In genomic region chr6:44227138-44227770, GRCh38 we compare ENCODE assay signal across 12 cellular contexts. TPM values are rescaled to one million over a fixed set of nuclear protein-coding genes. Genes with fewer than 3 reads are reported as not detected.
DNase-seq lines count a peak whose midpoint lies in the region; TF ChIP-seq lines count a peak whose summit lies in the region.
"Had no signal": no experiment of that assay in that cellular context is flagged by ENCODE, and none has a peak within 500 bp of the region (broad histone marks: within the 10 kb centered on the region; RNA-seq: fewer than 3 reads in every experiment).

No MANE protein-coding gene starts in this region.

- no peak overlapping the region for H3K27ac Mint-ChIP-seq in mesothelial cell of epicardium

- in situ Hi-C loops in brain microvascular endothelial cell (cut with HindIII; ENCODE audit: low pct_ligation_motif_present, low sequenced_read_pairs): no loop called here

- H3K9me3 Mint-ChIP-seq in mesothelial cell of epicardium: no peaks in the 10 kb centered on the region

- peak overlapping the region; percentile 34 to 75 (median 61) for H3K4me3 ChIP-seq in esophagus muscularis mucosa
- peak overlapping the region in 1 of 2 donors; percentile 32 for H3K4me3 ChIP-seq in muscle layer of duodenum (ENCODE audit: low read depth in 1 of 2, low read length in 2 of 2)
- no peak overlapping the region for H3K4me3 ChIP-seq in thyroid gland (replicated peaks in 1 of 3)
- H3K4me3 ChIP-seq in colonic mucosa: no peak overlapping the region
- H3K4me3 ChIP-seq in brain microvascular endothelial cell (ENCODE audit: low read depth, low read length): no peak overlapping the region

- peaks cover 2 to 41% (median 31%) of the 10 kb centered on the region in 4 donors for H3K36me3 ChIP-seq in esophagus muscularis mucosa
- H3K36me3 ChIP-seq in muscle layer of duodenum (ENCODE audit: control insufficient read depth in 1 of 2, insufficient read depth in 2 of 2, low read length in 2 of 2): peaks cover 5 to 16% of the 10 kb centered on the region in 2 donors
- peaks cover 14 to 24% of the 10 kb centered on the region in 2 donors for H3K36me3 ChIP-seq in thyroid gland
- H3K36me3 ChIP-seq in colonic mucosa: no peaks in the 10 kb centered on the region
- H3K36me3 ChIP-seq in brain microvascular endothelial cell (replicated peaks): peaks cover 4% of the 10 kb centered on the region

- H3K36me3 Mint-ChIP-seq in mesothelial cell of epicardium: no peaks in the 10 kb centered on the region

- DNase-seq in RWPE1 (ENCODE audit: low spot score) (no peak), esophagus muscularis mucosa (ENCODE audit: extremely low spot score) (no peak), thyroid gland (no peak), colonic mucosa (no peak), brain microvascular endothelial cell (no peak), mesothelial cell of epicardium (ENCODE audit: low spot score in 2 of 2, unreplicated experiment in 2 of 2) (no peak)
- DNase-seq: IMR-90, kidney glomerular epithelial cell, NCI-H2029 treated with DMSO at 0.1 percent for 48 hours had no signal

- TF ChIP-seq POLR2A in esophagus muscularis mucosa (IDR thresholded peaks at IDR 0.05; ENCODE audit: low read depth) (no peak), thyroid gland (IDR thresholded peaks at IDR 0.05) (no peak)

- H3K4me1 ChIP-seq in esophagus muscularis mucosa (peaks cover 86 to 100% (median 95%) of the 10 kb centered on the region in 4 donors), muscle layer of duodenum (ENCODE audit: control insufficient read depth in 1 of 2, insufficient read depth in 2 of 2, low read length in 2 of 2) (peaks cover 19 to 91% of the 10 kb centered on the region in 2 donors), thyroid gland (peaks cover 24 to 53% of the 10 kb centered on the region in 2 donors), colonic mucosa (peaks cover 3% of the 10 kb centered on the region)

- H3K27me3 ChIP-seq in esophagus muscularis mucosa (no peaks in the 10 kb centered on the region), muscle layer of duodenum (ENCODE audit: low read depth, low read length) (no peaks in the 10 kb centered on the region), thyroid gland (no peaks in the 10 kb centered on the region), colonic mucosa (no peaks in the 10 kb centered on the region), brain microvascular endothelial cell (replicated peaks) (no peaks in the 10 kb centered on the region)

- H3K9me3 ChIP-seq in esophagus muscularis mucosa: no peaks in the 10 kb centered on the region
- no peaks in the 10 kb centered on the region for H3K9me3 ChIP-seq in muscle layer of duodenum (ENCODE audit: control insufficient read depth in 1 of 2, low read length in 2 of 2)
- no peaks in the 10 kb centered on the region for H3K9me3 ChIP-seq in thyroid gland
- no peaks in the 10 kb centered on the region for H3K9me3 ChIP-seq in colonic mucosa

- 7% methylated on average over 3 of the region's 7 CpGs for WGBS in esophagus muscularis mucosa
- WGBS in thyroid gland, 2 donors: 79 to 80% methylated on average over 6 to 7 of the region's 7 CpGs

- no peak overlapping the region for H3K9ac ChIP-seq in colonic mucosa (ENCODE audit: low read depth in 2 of 2, low read length in 2 of 2)

- intact Hi-C loops in esophagus muscularis mucosa (cut with DNase I) (no loop called here), thyroid gland (cut with DNase I) (no loop called here), colonic mucosa (cut with DNase I) (no loop called here)

- H3K4me1 Mint-ChIP-seq in mesothelial cell of epicardium: peaks cover 53% of the 10 kb centered on the region

- peaks cover 20% of the 10 kb centered on the region for H3K27me3 Mint-ChIP-seq in mesothelial cell of epicardium (ENCODE audit: low read depth)

- H3K4me3 Mint-ChIP-seq in mesothelial cell of epicardium: no peak overlapping the region

- TF ChIP-seq EP300 in esophagus muscularis mucosa (IDR thresholded peaks at IDR 0.05): no peak

- POLR2A ChIA-PET in RWPE1 (lab: Yijun Ruan, JAX; ENCODE audit: low non-redundant PET): no interaction called here

- TF ChIP-seq CTCF in RWPE1 (conservative IDR thresholded peaks at IDR 0.05; ENCODE audit: low read depth) (no peak), esophagus muscularis mucosa (IDR thresholded peaks at IDR 0.05) (no peak), thyroid gland (IDR thresholded peaks at IDR 0.05) (no peak), colonic mucosa (IDR thresholded peaks at IDR 0.05) (no peak), brain microvascular endothelial cell (IDR thresholded peaks at IDR 0.05; ENCODE audit: low read depth, low read length, missing control alignments) (no peak), mesothelial cell of epicardium (IDR thresholded peaks at IDR 0.05; ENCODE audit: unreplicated experiment) (no peak)

- CTCF ChIA-PET in RWPE1 (lab: Yijun Ruan, JAX): interaction anchor here (1.0 kb wide), 1 partner anchor 11 kb away, joined by 5 read pairs; no protein-coding TSS in a partner anchor

- peak overlapping the region; percentile 90 for H3K27ac ChIP-seq in RWPE1
- H3K27ac ChIP-seq in esophagus muscularis mucosa (replicated peaks in 1 of 4): peak overlapping the region; percentile 95 to 98 (median 96)
- H3K27ac ChIP-seq in muscle layer of duodenum (ENCODE audit: low read length): peak overlapping the region; percentile 4
- peak overlapping the region in 2 of 3 donors; percentile 31 to 41 for H3K27ac ChIP-seq in thyroid gland
- H3K27ac ChIP-seq in colonic mucosa: no peak overlapping the region
- no peak overlapping the region for H3K27ac ChIP-seq in brain microvascular endothelial cell

RNA-seq across cellular contexts. Expression of gene SLC29A1, which starts 3.9 kb away (rescaled TPM):
- total RNA-seq in esophagus muscularis mucosa: 100 to 1,000 TPM in 3 of 4 donors, 10 to 100 TPM in 1; 68.9 to 159 (median 138) TPM
- total RNA-seq in thyroid gland: 10 to 100 TPM; 39.7 to 83.3 (median 55.8) TPM
- total RNA-seq in colonic mucosa: 10 to 100 TPM; 17.0 to 19.1 TPM
- 13.2 to 13.9 TPM (median 13.9 TPM) in 3 replicates for total RNA-seq in mesothelial cell of epicardium

RNA-seq across cellular contexts. Expression of gene MYMX, which starts 10.5 kb away (rescaled TPM):
- total RNA-seq in esophagus muscularis mucosa (not detected), thyroid gland (not detected), colonic mucosa (not detected), mesothelial cell of epicardium (not detected in 3 replicates)
- total RNA-seq: bronchial epithelial cell, IMR-90, renal cortical epithelial cell had no signal

RNA-seq across cellular contexts. Expression of gene HSP90AB1, which starts 19.6 kb away (rescaled TPM):
- total RNA-seq in esophagus muscularis mucosa (100 to 1,000 TPM; 356 to 729 (median 499) TPM), thyroid gland (100 to 1,000 TPM; 556 to 669 (median 586) TPM), colonic mucosa (1,000 to 10,000 TPM in 1 of 2 donors, 100 to 1,000 TPM in 1; 409 to 1,163 TPM), mesothelial cell of epicardium (992 to 1,038 TPM (median 1,015 TPM) in 3 replicates)

RNA-seq across cellular contexts. Expression of gene SLC35B2, which starts 30.1 kb away (rescaled TPM):
- total RNA-seq in esophagus muscularis mucosa (10 to 100 TPM; 22.8 to 37.9 (median 32.6) TPM), thyroid gland (10 to 100 TPM; 28.5 to 46.5 (median 41.8) TPM), colonic mucosa (10 to 100 TPM; 42.7 to 52.2 TPM), mesothelial cell of epicardium (33.4 to 38.2 TPM (median 37.1 TPM) in 3 replicates)

RNA-seq across cellular contexts. Expression of gene NFKBIE, which starts 38.1 kb away (rescaled TPM):
- 10 to 100 TPM in 1 of 4 donors, 1 to 10 TPM in 3; 7.0 to 10.4 (median 8.5) TPM for total RNA-seq in esophagus muscularis mucosa
- 10 to 100 TPM in 2 of 4 donors, 1 to 10 TPM in 2; 5.1 to 16.9 (median 13.2) TPM for total RNA-seq in thyroid gland
- total RNA-seq in colonic mucosa: 10 to 100 TPM; 11.9 to 18.8 TPM
- 8.9 to 9.7 TPM (median 9.2 TPM) in 3 replicates for total RNA-seq in mesothelial cell of epicardium

Comparison
In these comparisons a context has a peak if more than half of its experiments do, and no peak if none do; other contexts are left out.
1. H3K27ac ChIP-seq: peak in RWPE1 (single experiment), esophagus muscularis mucosa (4 of 4), muscle layer of duodenum (single experiment) and thyroid gland (2 of 3); none in colonic mucosa (single experiment) and brain microvascular endothelial cell (single experiment).
2. H3K4me3 ChIP-seq: peak in esophagus muscularis mucosa (4 of 4); none in thyroid gland (0 of 3), colonic mucosa (single experiment) and brain microvascular endothelial cell (single experiment).